ENCODE assay signal across 8 cellular contexts in genomic region chr1:156282479-156283222, GRCh38. TPM values are rescaled to one million over a fixed set of nuclear protein-coding genes. Genes with fewer than 3 reads are reported as not detected.
DNase-seq lines count a peak whose midpoint lies in the region; TF ChIP-seq lines count a peak whose summit lies in the region.

A gene with protein sequence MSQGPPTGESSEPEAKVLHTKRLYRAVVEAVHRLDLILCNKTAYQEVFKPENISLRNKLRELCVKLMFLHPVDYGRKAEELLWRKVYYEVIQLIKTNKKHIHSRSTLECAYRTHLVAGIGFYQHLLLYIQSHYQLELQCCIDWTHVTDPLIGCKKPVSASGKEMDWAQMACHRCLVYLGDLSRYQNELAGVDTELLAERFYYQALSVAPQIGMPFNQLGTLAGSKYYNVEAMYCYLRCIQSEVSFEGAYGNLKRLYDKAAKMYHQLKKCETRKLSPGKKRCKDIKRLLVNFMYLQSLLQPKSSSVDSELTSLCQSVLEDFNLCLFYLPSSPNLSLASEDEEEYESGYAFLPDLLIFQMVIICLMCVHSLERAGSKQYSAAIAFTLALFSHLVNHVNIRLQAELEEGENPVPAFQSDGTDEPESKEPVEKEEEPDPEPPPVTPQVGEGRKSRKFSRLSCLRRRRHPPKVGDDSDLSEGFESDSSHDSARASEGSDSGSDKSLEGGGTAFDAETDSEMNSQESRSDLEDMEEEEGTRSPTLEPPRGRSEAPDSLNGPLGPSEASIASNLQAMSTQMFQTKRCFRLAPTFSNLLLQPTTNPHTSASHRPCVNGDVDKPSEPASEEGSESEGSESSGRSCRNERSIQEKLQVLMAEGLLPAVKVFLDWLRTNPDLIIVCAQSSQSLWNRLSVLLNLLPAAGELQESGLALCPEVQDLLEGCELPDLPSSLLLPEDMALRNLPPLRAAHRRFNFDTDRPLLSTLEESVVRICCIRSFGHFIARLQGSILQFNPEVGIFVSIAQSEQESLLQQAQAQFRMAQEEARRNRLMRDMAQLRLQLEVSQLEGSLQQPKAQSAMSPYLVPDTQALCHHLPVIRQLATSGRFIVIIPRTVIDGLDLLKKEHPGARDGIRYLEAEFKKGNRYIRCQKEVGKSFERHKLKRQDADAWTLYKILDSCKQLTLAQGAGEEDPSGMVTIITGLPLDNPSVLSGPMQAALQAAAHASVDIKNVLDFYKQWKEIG (minus strand): TSS chr1:156282825. CDS start chr1:156282680, 145 bp downstream.

- peaks cover 18% of the 10 kb centered on the region for H3K4me1 ChIP-seq in effector memory CD4-positive, alpha-beta T cell (ENCODE audit: control insufficient read depth, insufficient read depth, low read length, poor library complexity, severe bottlenecking)

- CTCF ChIA-PET in activated CD8-positive, alpha-beta memory T cell treated with anti-CD3 and anti-CD28 coated beads for 36 hours (lab: Charles Lee), result interaction anchor here (0.6 to 2.6 kb wide), 16 partner anchors 9 to 293 kb away, joined by 3 to 9 read pairs (median 4); partner anchors contain the start of gene GLMP

- H3K27ac ChIP-seq in effector memory CD4-positive, alpha-beta T cell (ENCODE audit: insufficient read depth, low read length, poor library complexity, severe bottlenecking), result peak within 1 kb of the TSS; percentile 81

- no peaks in the 10 kb centered on the region for H3K9me3 ChIP-seq in effector memory CD4-positive, alpha-beta T cell (ENCODE audit: control insufficient read depth, low read length)

- H3K4me3 ChIP-seq in effector memory CD4-positive, alpha-beta T cell (ENCODE audit: insufficient read depth, low read depth, low read length, poor library complexity, severe bottlenecking), result peak within 1 kb of the TSS; percentile 88

- DNase-seq in CMK (ENCODE audit: low read depth), result peak; percentile 81
- DNase-seq in GM20000 (ENCODE audit: low spot score), result peak; percentile 97
- DNase-seq in HT-29 (ENCODE audit: low spot score), result peak; percentile 97
- DNase-seq in NOMO-1 (lab: John Stamatoyannopoulos, UW; ENCODE audit: unreplicated experiment in 2 of 2), result peak; percentile 95 to 98
- DNase-seq in effector memory CD4-positive, alpha-beta T cell, result peak; percentile 90 to 94 (median 93)
- peak; percentile 99 for DNase-seq in medulla oblongata (ENCODE audit: extremely low spot score)
- peak; percentile 89 for DNase-seq in stimulated activated CD8-positive, alpha-beta memory T cell treated with anti-CD3 and anti-CD28 coated beads, Interleukin-12 subunit alpha, Interleukin-12 subunit beta, amount 100 ng/mL, for 1 hour (ENCODE audit: low read depth)

- H3K27me3 ChIP-seq in effector memory CD4-positive, alpha-beta T cell (replicated peaks; ENCODE audit: control insufficient read depth, insufficient read depth, low read length, poor library complexity, severe bottlenecking), result no peaks in the 10 kb centered on the region

- TF ChIP-seq CTCF in GM20000 (IDR thresholded peaks at IDR 0.05; ENCODE audit: extremely low read depth, missing control alignments), result no peak

- H3K36me3 ChIP-seq in effector memory CD4-positive, alpha-beta T cell (ENCODE audit: control insufficient read depth, insufficient read depth, low read length), result peaks cover 17% of the 10 kb centered on the region

- POLR2A ChIA-PET in activated CD8-positive, alpha-beta memory T cell treated with anti-CD3 and anti-CD28 coated beads for 36 hours (lab: Charles Lee), result interaction anchor here (0.6 to 1.9 kb wide), 13 partner anchors 9 to 89 kb away, joined by 3 to 8 read pairs (median 3); partner anchors contain the start of genes CCT3, GLMP, PMF1 and SLC25A44

RNA-seq across cellular contexts. Expression of the gene that starts here (rescaled TPM):
- total RNA-seq in HT-29 (2014; rRNA removed; shearing (Covaris generic)), result 135 and 146 TPM in 2 replicates
- total RNA-seq in activated CD8-positive, alpha-beta memory T cell treated with anti-CD3 and anti-CD28 coated beads for 36 hours, result 100 to 1,000 TPM; 109 to 112 TPM

Comparison
In these comparisons a context has a peak if more than half of its experiments do, and no peak if none do; other contexts are left out.
1. Peak in every context shown above with its lines: DNase-seq, H3K4me3 ChIP-seq and H3K27ac ChIP-seq.